Comparison of ENCODE assay signal across 29 cellular contexts in the genomic region with DNA sequence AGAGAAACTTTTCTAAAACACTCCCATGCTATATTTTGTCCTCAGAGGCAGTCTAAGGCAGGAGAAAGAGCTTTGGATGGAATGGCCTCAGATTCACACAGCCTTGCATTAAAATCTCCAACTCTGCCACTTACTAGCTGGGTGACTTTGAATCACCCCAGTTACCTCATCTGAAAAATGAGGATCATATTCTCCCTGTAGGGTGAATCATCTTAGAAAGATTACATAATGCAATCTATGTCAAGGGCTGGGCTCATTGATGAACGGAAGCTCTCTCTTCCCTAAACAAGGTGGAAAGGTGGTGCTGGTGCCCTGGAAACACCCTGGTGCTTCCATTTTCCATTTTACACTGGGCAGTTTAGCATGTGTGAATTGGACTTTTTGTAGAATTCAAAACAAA. TPM values are rescaled to one million over a fixed set of nuclear protein-coding genes. Genes with fewer than 3 reads are reported as not detected.
DNase-seq lines count a peak whose midpoint lies in the region; ATAC-seq, FAIRE-seq and TF ChIP-seq lines count a peak whose summit lies in the region.
"Had no signal": no experiment of that assay in that cellular context is flagged by ENCODE, and none has a peak within 500 bp of the region (broad histone marks: within the 10 kb centered on the region; RNA-seq: fewer than 3 reads in every experiment).

No MANE protein-coding gene starts in this region.

- no peak overlapping the region for H3K4me3 Mint-ChIP-seq in activated naive CD8-positive, alpha-beta T cell treated with anti-CD3 and anti-CD28 coated beads, Interleukin-2, amount 50 U/mL, for 24 hours
- no peak overlapping the region for H3K4me3 Mint-ChIP-seq in activated naive CD8-positive, alpha-beta T cell treated with anti-CD3 and anti-CD28 coated beads for 36 hours
- no peak overlapping the region for H3K4me3 Mint-ChIP-seq in effector memory CD8-positive, alpha-beta T cell
- H3K4me3 Mint-ChIP-seq: activated B cell treated with CpG ODN at 0.5 μM for 24 hours; activated naive CD8-positive, alpha-beta T cell; central memory CD8-positive, alpha-beta T cell; memory B cell had no signal

- ATAC-seq in activated naive CD8-positive, alpha-beta T cell treated with anti-CD3 and anti-CD28 coated beads, Interleukin-2, amount 50 U/mL, for 24 hours, result peak; percentile 40
- ATAC-seq in effector memory CD8-positive, alpha-beta T cell (replicated peaks), result no peak
- ATAC-seq in GM21737 (IDR thresholded peaks at IDR 0.05; ENCODE audit: unreplicated experiment) (no peak), lower lobe of right lung (no peak)
- ATAC-seq: GM12878, upper lobe of right lung had no signal

- no peak for FAIRE-seq in bronchial epithelial cell (lab: Jason Lieb, UNC)
- FAIRE-seq: astrocyte, GM12878 had no signal

- H3K36me3 ChIP-seq in bronchial epithelial cell (ENCODE audit: control insufficient read depth, insufficient read depth, low read length) (no peaks in the 10 kb centered on the region), lower lobe of right lung (no peaks in the 10 kb centered on the region)
- H3K36me3 ChIP-seq: BLaER1, HAP-1, upper lobe of right lung had no signal

- H3K36me3 Mint-ChIP-seq in activated naive CD8-positive, alpha-beta T cell treated with anti-CD3 and anti-CD28 coated beads, Interleukin-2, amount 50 U/mL, for 24 hours (ENCODE audit: low read depth), result no peaks in the 10 kb centered on the region
- no peaks in the 10 kb centered on the region for H3K36me3 Mint-ChIP-seq in activated naive CD8-positive, alpha-beta T cell treated with anti-CD3 and anti-CD28 coated beads for 36 hours
- H3K36me3 Mint-ChIP-seq in effector memory CD8-positive, alpha-beta T cell (ENCODE audit: insufficient read depth), result no peaks in the 10 kb centered on the region
- H3K36me3 Mint-ChIP-seq: activated naive CD8-positive, alpha-beta T cell; memory B cell had no signal

- peaks cover 4% of the 10 kb centered on the region for H3K4me1 Mint-ChIP-seq in activated naive CD8-positive, alpha-beta T cell treated with anti-CD3 and anti-CD28 coated beads, Interleukin-2, amount 50 U/mL, for 24 hours
- H3K4me1 Mint-ChIP-seq in activated naive CD8-positive, alpha-beta T cell treated with anti-CD3 and anti-CD28 coated beads for 36 hours, result no peaks in the 10 kb centered on the region
- no peaks in the 10 kb centered on the region for H3K4me1 Mint-ChIP-seq in effector memory CD8-positive, alpha-beta T cell (ENCODE audit: low read depth in 2 of 2)
- H3K4me1 Mint-ChIP-seq: activated B cell treated with CpG ODN at 0.5 μM for 24 hours; central memory CD8-positive, alpha-beta T cell had no signal

- H3K27ac Mint-ChIP-seq in activated naive CD8-positive, alpha-beta T cell treated with anti-CD3 and anti-CD28 coated beads, Interleukin-2, amount 50 U/mL, for 24 hours, result no peak overlapping the region
- no peak overlapping the region for H3K27ac Mint-ChIP-seq in activated naive CD8-positive, alpha-beta T cell treated with anti-CD3 and anti-CD28 coated beads for 36 hours
- no peak overlapping the region for H3K27ac Mint-ChIP-seq in effector memory CD8-positive, alpha-beta T cell
- H3K27ac Mint-ChIP-seq: activated B cell treated with CpG ODN at 0.5 μM for 24 hours; activated naive CD8-positive, alpha-beta T cell; memory B cell had no signal

- DNase-seq in activated naive CD8-positive, alpha-beta T cell treated with anti-CD3 and anti-CD28 coated beads, Interleukin-2, amount 50 U/mL, for 24 hours, result no peak
- no peak for DNase-seq in activated naive CD8-positive, alpha-beta T cell treated with anti-CD3 and anti-CD28 coated beads for 36 hours
- DNase-seq in NOMO-1 treated with DMSO at 0.1 percent for 48 hours (lab: John Stamatoyannopoulos, UW; ENCODE audit: unreplicated experiment) (peak; percentile 56), bronchial epithelial cell (ENCODE audit: low read depth) (peak; percentile 83), lower lobe of right lung (no peak)
- peak; percentile 2 for DNase-seq in stimulated activated CD8-positive, alpha-beta memory T cell treated with anti-CD3 and anti-CD28 coated beads, Interleukin-4, amount 100 ng/mL, for 48 hours
- DNase-seq in effector memory CD8-positive, alpha-beta T cell, result no peak
- DNase-seq: activated B cell treated with CpG ODN at 0.5 μM for 24 hours; activated CD4-positive, alpha-beta T cell treated with anti-CD3 and anti-CD28 coated beads, Interleukin-2, amount 50 U/mL, for 48 hours; activated CD8-positive, alpha-beta memory T cell treated with anti-CD3 and anti-CD28 coated beads, Interleukin-2, amount 50 U/mL, for 48 hours; Caco-2; dermis blood vessel endothelial cell; DMS79 treated with DMSO at 0.1 percent for 48 hours; head of caudate nucleus; NCI-H1417 treated with DMSO at 0.1 percent for 48 hours; NCI-H510A; stimulated activated CD4-positive, alpha-beta T cell treated with anti-CD3 and anti-CD28 coated beads, Interleukin-1b, Interleukin-23, amount 100 ng/mL, for 48 hours; substantia nigra; T1000; upper lobe of right lung had no signal

- peaks cover 14% of the 10 kb centered on the region for H3K27me3 ChIP-seq in bronchial epithelial cell (ENCODE audit: control insufficient read depth, insufficient read depth, low read length)
- H3K27me3 ChIP-seq in lower lobe of right lung (ENCODE audit: low read depth), result peaks cover 4% of the 10 kb centered on the region
- H3K27me3 ChIP-seq: BLaER1, upper lobe of right lung had no signal

- TF ChIP-seq CTCF in bronchial epithelial cell (IDR thresholded peaks at IDR 0.05; ENCODE audit: insufficient read depth, low read length, severe bottlenecking) (no peak), lower lobe of right lung (IDR thresholded peaks at IDR 0.05) (no peak)

- no peaks in the 10 kb centered on the region for H3K4me1 ChIP-seq in lower lobe of right lung
- H3K4me1 ChIP-seq: BLaER1, HAP-1, upper lobe of right lung had no signal

- H3K9me3 Mint-ChIP-seq in activated naive CD8-positive, alpha-beta T cell treated with anti-CD3 and anti-CD28 coated beads, Interleukin-2, amount 50 U/mL, for 24 hours, result no peaks in the 10 kb centered on the region
- no peaks in the 10 kb centered on the region for H3K9me3 Mint-ChIP-seq in activated naive CD8-positive, alpha-beta T cell treated with anti-CD3 and anti-CD28 coated beads for 36 hours
- no peaks in the 10 kb centered on the region for H3K9me3 Mint-ChIP-seq in effector memory CD8-positive, alpha-beta T cell
- H3K9me3 Mint-ChIP-seq: activated B cell treated with CpG ODN at 0.5 μM for 24 hours; central memory CD8-positive, alpha-beta T cell; memory B cell had no signal

- no peak overlapping the region for H3K4me3 ChIP-seq in bronchial epithelial cell (ENCODE audit: low read depth, low read length)
- no peak overlapping the region for H3K4me3 ChIP-seq in lower lobe of right lung
- H3K4me3 ChIP-seq: BLaER1, GM12878, HAP-1, skin epidermis, upper lobe of right lung had no signal

- no peak overlapping the region for H3K27ac ChIP-seq in lower lobe of right lung
- H3K27ac ChIP-seq: BLaER1, skin epidermis had no signal

- H3K27me3 Mint-ChIP-seq in activated naive CD8-positive, alpha-beta T cell treated with anti-CD3 and anti-CD28 coated beads, Interleukin-2, amount 50 U/mL, for 24 hours, result no peaks in the 10 kb centered on the region
- no peaks in the 10 kb centered on the region for H3K27me3 Mint-ChIP-seq in activated naive CD8-positive, alpha-beta T cell treated with anti-CD3 and anti-CD28 coated beads for 36 hours
- no peaks in the 10 kb centered on the region for H3K27me3 Mint-ChIP-seq in effector memory CD8-positive, alpha-beta T cell
- H3K27me3 Mint-ChIP-seq: activated B cell treated with CpG ODN at 0.5 μM for 24 hours; activated naive CD8-positive, alpha-beta T cell; central memory CD8-positive, alpha-beta T cell; memory B cell had no signal

- no peaks in the 10 kb centered on the region for H3K9me3 ChIP-seq in lower lobe of right lung
- H3K9me3 ChIP-seq: BLaER1, Caco-2, HAP-1, upper lobe of right lung had no signal

- intact Hi-C loops in lower lobe of right lung (cut with DNase I), result no loop called here

RNA-seq across cellular contexts. Expression of a gene that starts 48.6 kb away (rescaled TPM):
- 10 to 100 TPM; 26.6 to 31.5 TPM for total RNA-seq in activated naive CD8-positive, alpha-beta T cell treated with anti-CD3 and anti-CD28 coated beads for 36 hours
- total RNA-seq in bronchial epithelial cell (8.7 and 11.5 TPM in 2 replicates), lower lobe of right lung (13.0 TPM)

Comparison
In these comparisons a context has a peak if more than half of its experiments do, and no peak if none do; other contexts are left out.
1. DNase-seq: peak in NOMO-1 treated with DMSO at 0.1 percent for 48 hours (single experiment), bronchial epithelial cell (single experiment) and stimulated activated CD8-positive, alpha-beta memory T cell treated with anti-CD3 and anti-CD28 coated beads, Interleukin-4, amount 100 ng/mL, for 48 hours (single experiment); none in activated naive CD8-positive, alpha-beta T cell treated with anti-CD3 and anti-CD28 coated beads, Interleukin-2, amount 50 U/mL, for 24 hours (single experiment), activated naive CD8-positive, alpha-beta T cell treated with anti-CD3 and anti-CD28 coated beads for 36 hours (single experiment), effector memory CD8-positive, alpha-beta T cell (0 of 3) and lower lobe of right lung (single experiment).